8 cellular contexts compared by ENCODE assay signal in the genomic region with DNA sequence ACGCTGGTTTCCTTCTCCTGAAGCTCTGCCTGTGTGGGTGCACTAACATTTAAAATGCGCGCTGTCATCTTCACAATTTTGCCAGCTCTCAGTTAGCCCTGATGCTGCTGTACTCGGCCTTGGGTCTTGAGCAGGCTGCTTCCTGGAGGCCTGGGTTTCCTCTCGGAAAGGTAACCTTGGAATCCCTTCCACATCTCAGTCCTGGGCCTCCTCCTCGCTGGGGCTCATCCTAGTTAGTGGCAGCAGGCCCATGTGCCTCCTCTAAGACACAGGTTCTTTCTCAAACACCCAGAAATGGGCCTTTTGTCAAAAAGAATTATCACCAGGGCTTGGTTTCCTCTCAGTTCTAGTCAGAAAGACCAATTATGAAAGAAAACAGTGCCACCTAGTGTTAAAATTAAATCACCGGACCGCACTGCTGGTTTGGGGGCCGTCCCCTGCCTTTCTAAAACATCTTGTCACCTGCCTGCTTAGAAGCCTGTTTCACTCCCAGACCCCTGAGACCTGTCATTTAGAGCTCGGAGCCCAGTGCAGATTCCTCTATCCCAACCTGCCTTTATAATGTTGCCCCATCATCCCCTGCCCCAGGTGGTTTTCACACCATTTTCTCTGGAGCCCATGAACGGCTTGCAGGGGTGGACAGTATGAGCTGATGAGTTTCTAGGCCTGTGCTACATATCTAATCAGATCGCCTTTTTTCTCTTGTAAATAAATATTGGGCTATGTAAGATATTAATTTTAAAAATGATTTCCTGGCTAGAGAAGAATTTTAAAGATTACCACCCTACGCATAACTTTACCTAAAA. TPM values are rescaled to one million over a fixed set of nuclear protein-coding genes. Genes with fewer than 3 reads are reported as not detected.
A peak's percentile ranks its signal among the peaks of the same experiment; 100 is the strongest.
DNase-seq lines count a peak whose midpoint lies in the region; ATAC-seq, FAIRE-seq and TF ChIP-seq lines count a peak whose summit lies in the region.

No MANE protein-coding gene starts in this region.

- H3K27ac ChIP-seq in endothelial cell of umbilical vein (ENCODE audit: insufficient read depth, low read depth, low read length): no peak overlapping the region

- DNase-seq in Right ventricle myocardium inferior (ENCODE audit: missing footprints) (no peak), cardiac septum (ENCODE audit: low spot score) (no peak), NCI-H526 (lab: John Stamatoyannopoulos, UW) (peak; percentile 22 to 65), endothelial cell of umbilical vein (ENCODE audit: low read depth, low spot score) (peak; percentile 63), mucosa of descending colon (peak in 1 of 3 donors; percentile 59), superior temporal gyrus (ENCODE audit: extremely low spot score) (peak; percentile 95)
- DNase-seq in activated CD8-positive, alpha-beta memory T cell treated with anti-CD3 and anti-CD28 coated beads for 4 hours (ENCODE audit: low read depth in 2 of 2): peak; percentile 4 to 13

- H4K20me1 ChIP-seq in endothelial cell of umbilical vein (replicated peaks; ENCODE audit: control insufficient read depth, extremely low read depth, insufficient read depth, low read length): no peaks in the 10 kb centered on the region

- dilution Hi-C loops in endothelial cell of umbilical vein (cut with MboI; ENCODE audit: extremely low pct_ligation_motif_present, low sequenced_read_pairs): no loop called here

- intact Hi-C loops in Right ventricle myocardium inferior (cut with DNase I): loop anchor here (1.0 kb wide), 2 partner anchors 161 to 186 kb away; no protein-coding TSS in a partner anchor
- intact Hi-C loops in cardiac septum (cut with DNase I): loop anchor here (1.0 kb wide), 1 partner anchor 161 kb away; no protein-coding TSS in a partner anchor
- intact Hi-C loops in endothelial cell of umbilical vein (cut with micrococcal nuclease): loop anchor here (1.0 kb wide), 3 partner anchors 40 to 186 kb away; no protein-coding TSS in a partner anchor
- intact Hi-C loops in mucosa of descending colon (cut with DNase I, micrococcal nuclease): loop anchor here (5.0 kb wide), 2 partner anchors 159 to 184 kb away; no protein-coding TSS in a partner anchor

- H3K4me1 ChIP-seq in endothelial cell of umbilical vein (ENCODE audit: control insufficient read depth, extremely low read depth, insufficient read depth, low read length): no peaks in the 10 kb centered on the region
- peaks cover 9% of the 10 kb centered on the region for H3K4me1 ChIP-seq in mucosa of descending colon (ENCODE audit: low read depth)

- H3K79me2 ChIP-seq in endothelial cell of umbilical vein (ENCODE audit: control insufficient read depth, insufficient read depth, low read length): no peaks in the 10 kb centered on the region

- no peaks in the 10 kb centered on the region for H3K9me1 ChIP-seq in endothelial cell of umbilical vein (replicated peaks; ENCODE audit: control insufficient read depth, extremely low read depth, insufficient read depth, low read length)

- no peak overlapping the region for H3K4me2 ChIP-seq in endothelial cell of umbilical vein (ENCODE audit: insufficient read depth, low read length)

- TF ChIP-seq CTCF in endothelial cell of umbilical vein (IDR thresholded peaks at IDR 0.05; ENCODE audit: extremely low read depth in 1 of 2, insufficient read depth in 1 of 2, low read depth in 1 of 2, low read length in 2 of 2) (peak; percentile 52 to 62), mucosa of descending colon (IDR thresholded peaks at IDR 0.05) (peak; percentile 42)

- H3K9ac ChIP-seq in endothelial cell of umbilical vein (replicated peaks; ENCODE audit: extremely low read depth, insufficient read depth, low read length): no peak overlapping the region

- ATAC-seq in Right ventricle myocardium inferior: peak; percentile 62
- peak; percentile 63 for ATAC-seq in HG03039 (IDR thresholded peaks at IDR 0.05; ENCODE audit: unreplicated experiment)
- ATAC-seq in mucosa of descending colon: peak; percentile 61

- no TSS peak for BruUV-seq in endothelial cell of umbilical vein (replicated peaks; lab: Mats Ljungman, UMichigan)

- H3K9me3 ChIP-seq in endothelial cell of umbilical vein (replicated peaks; ENCODE audit: control insufficient read depth, insufficient read depth, low read length): no peaks in the 10 kb centered on the region
- no peaks in the 10 kb centered on the region for H3K9me3 ChIP-seq in mucosa of descending colon

- H3K4me3 ChIP-seq in endothelial cell of umbilical vein (replicated peaks in 1 of 3; ENCODE audit: insufficient read depth in 1 of 3, low read depth in 1 of 3, low read length in 3 of 3) (no peak overlapping the region), mucosa of descending colon (no peak overlapping the region)

- no peaks in the 10 kb centered on the region for H3K27me3 ChIP-seq in endothelial cell of umbilical vein (ENCODE audit: control insufficient read depth in 2 of 2, insufficient read depth in 2 of 2, low read length in 2 of 2)

- CTCF ChIA-PET in endothelial cell of umbilical vein (lab: Charles Lee): interaction anchor here (0.7 to 6.9 kb wide), 21 partner anchors 8 to 365 kb away, joined by 3 to 112 read pairs (median 4); a partner anchor contains a TSS

- peaks cover 0 to 2% of the 10 kb centered on the region in 2 experiments for H3K36me3 ChIP-seq in endothelial cell of umbilical vein (ENCODE audit: control insufficient read depth in 2 of 2, extremely low read depth in 1 of 2, insufficient read depth in 2 of 2, low read length in 2 of 2)
- H3K36me3 ChIP-seq in mucosa of descending colon (ENCODE audit: low read depth): peaks cover 7% of the 10 kb centered on the region

- FAIRE-seq in endothelial cell of umbilical vein (lab: Jason Lieb, UNC): peak; percentile 97

- POLR2A ChIA-PET in endothelial cell of umbilical vein (lab: Charles Lee): no interaction called here

- no peak for TF ChIP-seq POLR2A in endothelial cell of umbilical vein (IDR thresholded peaks at IDR 0.05; ENCODE audit: low read depth, low read length)

- no peak overlapping the region for H2AFZ ChIP-seq in endothelial cell of umbilical vein (ENCODE audit: low read depth, low read length)

TF ChIP-seq in endothelial cell of umbilical vein, 7 proteins besides CTCF, POLR2A, EP300 and RAD21:
- no peak for TF ChIP-seq POLR2AphosphoS5 (IDR thresholded peaks at IDR 0.05; ENCODE audit: insufficient read depth, low read depth, low read length)
- no peak for TF ChIP-seq MYC (IDR thresholded peaks at IDR 0.05; ENCODE audit: low read depth, low read length)
- no peak for TF ChIP-seq JUN (IDR thresholded peaks at IDR 0.05; ENCODE audit: borderline replicate concordance, insufficient read depth, insufficient read length, low read depth)
- TF ChIP-seq FOS (IDR thresholded peaks at IDR 0.05; ENCODE audit: borderline replicate concordance, insufficient read depth, low read length): no peak
- TF ChIP-seq, protein P1, sequence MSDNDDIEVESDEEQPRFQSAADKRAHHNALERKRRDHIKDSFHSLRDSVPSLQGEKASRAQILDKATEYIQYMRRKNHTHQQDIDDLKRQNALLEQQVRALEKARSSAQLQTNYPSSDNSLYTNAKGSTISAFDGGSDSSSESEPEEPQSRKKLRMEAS (IDR thresholded peaks at IDR 0.05; ENCODE audit: insufficient read depth, insufficient read length): no peak
- TF ChIP-seq EZH2 (IDR thresholded peaks at IDR 0.05; ENCODE audit: borderline replicate concordance, low read depth, low read length, severe bottlenecking): no peak
- TF ChIP-seq GATA2 (IDR thresholded peaks at IDR 0.05; ENCODE audit: insufficient read depth, insufficient read length, low read depth, low read length): no peak

RNA-seq across cellular contexts. Expression of a gene that starts 42.4 kb away (rescaled TPM):
- total RNA-seq in Right ventricle myocardium inferior (5.4 TPM), cardiac septum (15.5 TPM), endothelial cell of umbilical vein (11.0 and 13.0 TPM in 2 replicates), mucosa of descending colon (100 to 1,000 TPM; 181 to 317 (median 281) TPM)
- polyA plus RNA-seq in endothelial cell of umbilical vein: 2.4 and 3.4 TPM in 2 replicates
- 4.3 and 5.7 TPM in 2 replicates for polyA plus RNA-seq in endothelial cell of umbilical vein (2011; cell fraction: cytosol; rRNA removed)
- polyA plus RNA-seq in endothelial cell of umbilical vein (2011; cell fraction: nucleus; rRNA removed): 6.9 and 9.8 TPM in 2 replicates
- polyA plus RNA-seq in endothelial cell of umbilical vein (2012): 7.2 and 9.5 TPM in 2 replicates
- 12.5 and 13.1 TPM in 2 replicates for polyA minus RNA-seq in endothelial cell of umbilical vein
- polyA minus RNA-seq in endothelial cell of umbilical vein (2011; cell fraction: cytosol; rRNA and poly(A)+ RNA removed): 37.8 TPM
- polyA minus RNA-seq in endothelial cell of umbilical vein (2011; cell fraction: nucleus; rRNA and poly(A)+ RNA removed): 5.6 TPM in 2 replicates

Comparison
In these comparisons a context has a peak if more than half of its experiments do, and no peak if none do; other contexts are left out.
1. DNase-seq: peak in NCI-H526 (2 of 2), activated CD8-positive, alpha-beta memory T cell treated with anti-CD3 and anti-CD28 coated beads for 4 hours (2 of 2), endothelial cell of umbilical vein (single experiment) and superior temporal gyrus (single experiment); none in Right ventricle myocardium inferior (single experiment) and cardiac septum (single experiment).
2. RNA of a gene that starts 42.4 kb away (total RNA-seq): 181 to 317 TPM in mucosa of descending colon; 15.5 TPM in cardiac septum (single experiment), 11.0 to 13.0 TPM in endothelial cell of umbilical vein and 5.4 TPM in Right ventricle myocardium inferior (single experiment); every median in the first group is over 10 times any median in the second.
3. Peak in every context shown above with its lines, with median percentiles within 50 percentile points of each other: ATAC-seq.